Comparison of ENCODE assay signal across 14 cellular contexts in genomic region chr4:87949961-87950360, GRCh38. TPM values are rescaled to one million over a fixed set of nuclear protein-coding genes. Genes with fewer than 3 reads are reported as not detected.
DNase-seq lines count a peak whose midpoint lies in the region; ATAC-seq and TF ChIP-seq lines count a peak whose summit lies in the region.
"Had no signal": no experiment of that assay in that cellular context is flagged by ENCODE, and none has a peak within 500 bp of the region (broad histone marks: within the 10 kb centered on the region; RNA-seq: fewer than 3 reads in every experiment).

No MANE protein-coding gene starts in this region.

- H3K4me1 ChIP-seq in GM23338 (ENCODE audit: insufficient read depth) = peaks cover 21% of the 10 kb centered on the region
- no peaks in the 10 kb centered on the region for H3K4me1 ChIP-seq in mucosa of descending colon (ENCODE audit: low read depth)
- H3K4me1 ChIP-seq: Caco-2, parathyroid adenoma had no signal

- DNase-seq in GM23338 (ENCODE audit: low spot score) = no peak
- peak; percentile 60 for DNase-seq in NCI-H2029 (lab: John Stamatoyannopoulos, UW)
- DNase-seq in dermis microvascular lymphatic vessel endothelial cell (ENCODE audit: low read depth in 2 of 2) = peak; percentile 15 to 77
- DNase-seq in mucosa of descending colon = peak in 1 of 3 donors; percentile 14
- no peak for DNase-seq in cerebellum (ENCODE audit: low spot score)
- DNase-seq in NCI-H1930 (lab: John Stamatoyannopoulos, UW) = no peak
- DNase-seq in NAMALWA (ENCODE audit: low spot score) = no peak
- DNase-seq in NCI-H2196 (lab: John Stamatoyannopoulos, UW; ENCODE audit: unreplicated experiment) = no peak
- DNase-seq: activated CD4-positive, alpha-beta T cell treated with anti-CD3 and anti-CD28 coated beads for 1 hour; activated gamma-delta T cell treated with Interleukin-2 at 50 U/mL for 16 hours; Caco-2; effector memory CD8-positive, alpha-beta T cell; RPMI8226 had no signal

- peak overlapping the region; percentile 70; the same call in 1 of the 2 replicates for H3K27ac ChIP-seq in GM23338 (ENCODE audit: low read depth)
- H3K27ac ChIP-seq: parathyroid adenoma had no signal

- H3F3A ChIP-seq in GM23338 (replicated peaks; ENCODE audit: low read depth) = no peaks in the 10 kb centered on the region

- H3K27ac Mint-ChIP-seq in GM23338 = no peak overlapping the region
- H3K27ac Mint-ChIP-seq: effector memory CD8-positive, alpha-beta T cell had no signal

- no peaks in the 10 kb centered on the region for H3K9me3 Mint-ChIP-seq in GM23338
- H3K9me3 Mint-ChIP-seq: effector memory CD8-positive, alpha-beta T cell had no signal

- H3K36me3 ChIP-seq in GM23338 (ENCODE audit: insufficient read depth) = no peaks in the 10 kb centered on the region
- no peaks in the 10 kb centered on the region for H3K36me3 ChIP-seq in mucosa of descending colon (ENCODE audit: low read depth)

- H3K4me3 Mint-ChIP-seq in GM23338 = no peak overlapping the region
- H3K4me3 Mint-ChIP-seq: effector memory CD8-positive, alpha-beta T cell had no signal

- no peaks in the 10 kb centered on the region for H3K9me3 ChIP-seq in mucosa of descending colon
- H3K9me3 ChIP-seq: Caco-2 had no signal

- no peaks in the 10 kb centered on the region for H3K36me3 Mint-ChIP-seq in GM23338 (ENCODE audit: low read depth)

- H3K4me3 ChIP-seq in GM23338 = no peak overlapping the region
- no peak overlapping the region for H3K4me3 ChIP-seq in mucosa of descending colon

- H3K27me3 ChIP-seq in GM23338 (ENCODE audit: insufficient read depth) = no peaks in the 10 kb centered on the region

- no peaks in the 10 kb centered on the region for H4K20me1 ChIP-seq in GM23338 (replicated peaks; ENCODE audit: insufficient read depth)

- no peaks in the 10 kb centered on the region for H3K79me2 ChIP-seq in GM23338 (replicated peaks; ENCODE audit: insufficient read depth)
- H3K79me2 ChIP-seq: parathyroid adenoma had no signal

- no peak for TF ChIP-seq CTCF in GM23338 (conservative IDR thresholded peaks at IDR 0.05; ENCODE audit: low read depth in 2 of 2)
- no peak for TF ChIP-seq CTCF in mucosa of descending colon (IDR thresholded peaks at IDR 0.05)

- no peak for ATAC-seq in GM23338
- peak; percentile 87 for ATAC-seq in mucosa of descending colon
- ATAC-seq: effector memory CD8-positive, alpha-beta T cell had no signal

- H3K4me2 ChIP-seq in GM23338 = peak overlapping the region; percentile 61

- H3K27me3 Mint-ChIP-seq in GM23338 (ENCODE audit: insufficient read depth, low read depth, poor library complexity) = peaks cover 6% of the 10 kb centered on the region

- no peaks in the 10 kb centered on the region for H3K9me2 ChIP-seq in GM23338 (ENCODE audit: insufficient read depth)

- intact Hi-C loops in mucosa of descending colon (cut with DNase I, micrococcal nuclease) = no loop called here

- 0 out of 2 replicates have a peak overlapping the region, but pooled peaks have one; percentile 1 for H2AFZ ChIP-seq in GM23338
- H2AFZ ChIP-seq: parathyroid adenoma had no signal

- H3K4me1 Mint-ChIP-seq in GM23338 = peaks cover 31% of the 10 kb centered on the region

TF ChIP-seq in GM23338, 12 proteins besides CTCF, POLR2A, EP300 and RAD21:
- no peak for TF ChIP-seq EZH2phosphoT487 (IDR thresholded peaks at IDR 0.05; ENCODE audit: unreplicated experiment)
- no peak for TF ChIP-seq ETS1 (IDR thresholded peaks at IDR 0.05)

RNA-seq across cellular contexts. Expression of gene SPP1, which starts 25.6 kb away (rescaled TPM):
- 41.3 and 43.1 TPM in 2 replicates for total RNA-seq in GM23338 (2014; rRNA removed; shearing (Covaris generic))
- polyA plus RNA-seq in GM23338 (2016; fragmentation: Nextera tagmentation; extraction: Ambion mirVana) = 49.0 and 51.3 TPM in 2 replicates
- not detected in 2 replicates for total RNA-seq in dermis microvascular lymphatic vessel endothelial cell
- total RNA-seq in mucosa of descending colon = 10 to 100 TPM in 1 of 3 donors, 1 to 10 TPM in 2; 1.4 to 27.6 (median 3.0) TPM
- 196 TPM for total RNA-seq in cerebellum

RNA-seq across cellular contexts. Expression of gene PKD2, which starts 57.5 kb away (rescaled TPM):
- total RNA-seq in GM23338 (2014; rRNA removed; shearing (Covaris generic)) = 34.8 and 45.3 TPM in 2 replicates
- polyA plus RNA-seq in GM23338 (2016; fragmentation: Nextera tagmentation; extraction: Ambion mirVana) = 12.8 and 17.9 TPM in 2 replicates
- 20.6 and 23.0 TPM in 2 replicates for total RNA-seq in dermis microvascular lymphatic vessel endothelial cell
- total RNA-seq in mucosa of descending colon = 10 to 100 TPM in 1 of 3 donors, 1 to 10 TPM in 2; 7.0 to 53.3 (median 7.4) TPM
- total RNA-seq in cerebellum = 46.5 TPM

Comparison
In these comparisons a context has a peak if more than half of its experiments do, and no peak if none do; other contexts are left out.
1. DNase-seq: peak in NCI-H2029 (single experiment) and dermis microvascular lymphatic vessel endothelial cell (2 of 2); none in GM23338 (single experiment), cerebellum (single experiment), NCI-H1930 (0 of 2), NAMALWA (single experiment) and NCI-H2196 (single experiment).